1 cellular context compared by ENCODE assay signal in genomic region chr17:75749545-75750389, GRCh38.
TF ChIP-seq lines count a peak whose summit lies in the region.

No MANE protein-coding gene starts in this region.

TF ChIP-seq in K562, 482 proteins besides CTCF, POLR2A, EP300 and RAD21 (continued from another document and continues in another):
- TF ChIP-seq CBX1 (IDR thresholded peaks at IDR 0.05; ENCODE audit: low read depth): no peak
- peak in 1 of 2 experiments; percentile 29; a peak in 1 of 4 replicates for TF ChIP-seq MAZ (CRISPR knock-in tag; conservative IDR thresholded peaks at IDR 0.05 in 1 of 2, IDR thresholded peaks at IDR 0.05 in 1 of 2)
- no peak for TF ChIP-seq ZC3H8 (IDR thresholded peaks at IDR 0.05)
- peak; percentile 63; the same call in 1 of the 2 replicates for TF ChIP-seq XRCC5 (IDR thresholded peaks at IDR 0.05; ENCODE audit: low read depth, low read length)
- no peak for TF ChIP-seq ARID3A (IDR thresholded peaks at IDR 0.05; ENCODE audit: borderline replicate concordance, low read depth, low read length)
- no peak for TF ChIP-seq PCBP1 (IDR thresholded peaks at IDR 0.05; ENCODE audit: low read depth, low read length, poor library complexity, severe bottlenecking)
- TF ChIP-seq STAG1 (CRISPR knock-in tag; IDR thresholded peaks at IDR 0.05; ENCODE audit: borderline replicate concordance): peak; percentile 82; the same call in 1 of the 2 replicates
- TF ChIP-seq, protein P1, sequence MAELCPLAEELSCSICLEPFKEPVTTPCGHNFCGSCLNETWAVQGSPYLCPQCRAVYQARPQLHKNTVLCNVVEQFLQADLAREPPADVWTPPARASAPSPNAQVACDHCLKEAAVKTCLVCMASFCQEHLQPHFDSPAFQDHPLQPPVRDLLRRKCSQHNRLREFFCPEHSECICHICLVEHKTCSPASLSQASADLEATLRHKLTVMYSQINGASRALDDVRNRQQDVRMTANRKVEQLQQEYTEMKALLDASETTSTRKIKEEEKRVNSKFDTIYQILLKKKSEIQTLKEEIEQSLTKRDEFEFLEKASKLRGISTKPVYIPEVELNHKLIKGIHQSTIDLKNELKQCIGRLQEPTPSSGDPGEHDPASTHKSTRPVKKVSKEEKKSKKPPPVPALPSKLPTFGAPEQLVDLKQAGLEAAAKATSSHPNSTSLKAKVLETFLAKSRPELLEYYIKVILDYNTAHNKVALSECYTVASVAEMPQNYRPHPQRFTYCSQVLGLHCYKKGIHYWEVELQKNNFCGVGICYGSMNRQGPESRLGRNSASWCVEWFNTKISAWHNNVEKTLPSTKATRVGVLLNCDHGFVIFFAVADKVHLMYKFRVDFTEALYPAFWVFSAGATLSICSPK (IDR thresholded peaks at IDR 0.05; ENCODE audit: borderline replicate concordance): no peak
- no peak for TF ChIP-seq RFX5 (IDR thresholded peaks at IDR 0.05; ENCODE audit: low read depth, low read length)
- TF ChIP-seq MYNN (IDR thresholded peaks at IDR 0.05): no peak
- no peak for TF ChIP-seq MYNN (CRISPR knock-in tag; IDR thresholded peaks at IDR 0.05)
- TF ChIP-seq IRF2 (CRISPR knock-in tag; IDR thresholded peaks at IDR 0.05): no peak
- TF ChIP-seq, protein P2, sequence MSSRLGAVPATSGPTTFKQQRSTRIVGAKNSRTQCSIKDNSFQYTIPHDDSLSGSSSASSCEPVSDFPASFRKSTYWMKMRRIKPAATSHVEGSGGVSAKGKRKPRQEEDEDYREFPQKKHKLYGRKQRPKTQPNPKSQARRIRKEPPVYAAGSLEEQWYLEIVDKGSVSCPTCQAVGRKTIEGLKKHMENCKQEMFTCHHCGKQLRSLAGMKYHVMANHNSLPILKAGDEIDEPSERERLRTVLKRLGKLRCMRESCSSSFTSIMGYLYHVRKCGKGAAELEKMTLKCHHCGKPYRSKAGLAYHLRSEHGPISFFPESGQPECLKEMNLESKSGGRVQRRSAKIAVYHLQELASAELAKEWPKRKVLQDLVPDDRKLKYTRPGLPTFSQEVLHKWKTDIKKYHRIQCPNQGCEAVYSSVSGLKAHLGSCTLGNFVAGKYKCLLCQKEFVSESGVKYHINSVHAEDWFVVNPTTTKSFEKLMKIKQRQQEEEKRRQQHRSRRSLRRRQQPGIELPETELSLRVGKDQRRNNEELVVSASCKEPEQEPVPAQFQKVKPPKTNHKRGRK (tag; IDR thresholded peaks at IDR 0.05): no peak
- TF ChIP-seq HDAC8 (tag; IDR thresholded peaks at IDR 0.05): no peak
- no peak for TF ChIP-seq IRF1 (CRISPR knock-in tag; IDR thresholded peaks at IDR 0.05; ENCODE audit: borderline replicate concordance)
- TF ChIP-seq, protein P3, sequence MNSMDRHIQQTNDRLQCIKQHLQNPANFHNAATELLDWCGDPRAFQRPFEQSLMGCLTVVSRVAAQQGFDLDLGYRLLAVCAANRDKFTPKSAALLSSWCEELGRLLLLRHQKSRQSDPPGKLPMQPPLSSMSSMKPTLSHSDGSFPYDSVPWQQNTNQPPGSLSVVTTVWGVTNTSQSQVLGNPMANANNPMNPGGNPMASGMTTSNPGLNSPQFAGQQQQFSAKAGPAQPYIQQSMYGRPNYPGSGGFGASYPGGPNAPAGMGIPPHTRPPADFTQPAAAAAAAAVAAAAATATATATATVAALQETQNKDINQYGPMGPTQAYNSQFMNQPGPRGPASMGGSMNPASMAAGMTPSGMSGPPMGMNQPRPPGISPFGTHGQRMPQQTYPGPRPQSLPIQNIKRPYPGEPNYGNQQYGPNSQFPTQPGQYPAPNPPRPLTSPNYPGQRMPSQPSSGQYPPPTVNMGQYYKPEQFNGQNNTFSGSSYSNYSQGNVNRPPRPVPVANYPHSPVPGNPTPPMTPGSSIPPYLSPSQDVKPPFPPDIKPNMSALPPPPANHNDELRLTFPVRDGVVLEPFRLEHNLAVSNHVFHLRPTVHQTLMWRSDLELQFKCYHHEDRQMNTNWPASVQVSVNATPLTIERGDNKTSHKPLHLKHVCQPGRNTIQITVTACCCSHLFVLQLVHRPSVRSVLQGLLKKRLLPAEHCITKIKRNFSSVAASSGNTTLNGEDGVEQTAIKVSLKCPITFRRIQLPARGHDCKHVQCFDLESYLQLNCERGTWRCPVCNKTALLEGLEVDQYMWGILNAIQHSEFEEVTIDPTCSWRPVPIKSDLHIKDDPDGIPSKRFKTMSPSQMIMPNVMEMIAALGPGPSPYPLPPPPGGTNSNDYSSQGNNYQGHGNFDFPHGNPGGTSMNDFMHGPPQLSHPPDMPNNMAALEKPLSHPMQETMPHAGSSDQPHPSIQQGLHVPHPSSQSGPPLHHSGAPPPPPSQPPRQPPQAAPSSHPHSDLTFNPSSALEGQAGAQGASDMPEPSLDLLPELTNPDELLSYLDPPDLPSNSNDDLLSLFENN (IDR thresholded peaks at IDR 0.05; ENCODE audit: low read depth in 2 of 2, low read length in 2 of 2): no peak
- TF ChIP-seq, protein P4, sequence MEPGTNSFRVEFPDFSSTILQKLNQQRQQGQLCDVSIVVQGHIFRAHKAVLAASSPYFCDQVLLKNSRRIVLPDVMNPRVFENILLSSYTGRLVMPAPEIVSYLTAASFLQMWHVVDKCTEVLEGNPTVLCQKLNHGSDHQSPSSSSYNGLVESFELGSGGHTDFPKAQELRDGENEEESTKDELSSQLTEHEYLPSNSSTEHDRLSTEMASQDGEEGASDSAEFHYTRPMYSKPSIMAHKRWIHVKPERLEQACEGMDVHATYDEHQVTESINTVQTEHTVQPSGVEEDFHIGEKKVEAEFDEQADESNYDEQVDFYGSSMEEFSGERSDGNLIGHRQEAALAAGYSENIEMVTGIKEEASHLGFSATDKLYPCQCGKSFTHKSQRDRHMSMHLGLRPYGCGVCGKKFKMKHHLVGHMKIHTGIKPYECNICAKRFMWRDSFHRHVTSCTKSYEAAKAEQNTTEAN (CRISPR knock-in tag; IDR thresholded peaks at IDR 0.05): no peak
- no peak for TF ChIP-seq ASH1L (IDR thresholded peaks at IDR 0.05; ENCODE audit: borderline replicate concordance, low read depth, partially characterized antibody)
- TF ChIP-seq RERE (CRISPR knock-in tag; IDR thresholded peaks at IDR 0.05; ENCODE audit: borderline replicate concordance): no peak
- TF ChIP-seq TSC22D4 (tag; IDR thresholded peaks at IDR 0.05): no peak
- TF ChIP-seq PHB (CRISPR knock-in tag; IDR thresholded peaks at IDR 0.05): no peak
- TF ChIP-seq LCOR (CRISPR knock-in tag; IDR thresholded peaks at IDR 0.05): 0 out of 2 replicates have a peak, but pooled peaks have one; percentile 18
- TF ChIP-seq ZNF766 (CRISPR knock-in tag; conservative IDR thresholded peaks at IDR 0.05): no peak
- no peak for TF ChIP-seq PURB (CRISPR knock-in tag; IDR thresholded peaks at IDR 0.05; ENCODE audit: low read depth)
- TF ChIP-seq, protein P5, sequence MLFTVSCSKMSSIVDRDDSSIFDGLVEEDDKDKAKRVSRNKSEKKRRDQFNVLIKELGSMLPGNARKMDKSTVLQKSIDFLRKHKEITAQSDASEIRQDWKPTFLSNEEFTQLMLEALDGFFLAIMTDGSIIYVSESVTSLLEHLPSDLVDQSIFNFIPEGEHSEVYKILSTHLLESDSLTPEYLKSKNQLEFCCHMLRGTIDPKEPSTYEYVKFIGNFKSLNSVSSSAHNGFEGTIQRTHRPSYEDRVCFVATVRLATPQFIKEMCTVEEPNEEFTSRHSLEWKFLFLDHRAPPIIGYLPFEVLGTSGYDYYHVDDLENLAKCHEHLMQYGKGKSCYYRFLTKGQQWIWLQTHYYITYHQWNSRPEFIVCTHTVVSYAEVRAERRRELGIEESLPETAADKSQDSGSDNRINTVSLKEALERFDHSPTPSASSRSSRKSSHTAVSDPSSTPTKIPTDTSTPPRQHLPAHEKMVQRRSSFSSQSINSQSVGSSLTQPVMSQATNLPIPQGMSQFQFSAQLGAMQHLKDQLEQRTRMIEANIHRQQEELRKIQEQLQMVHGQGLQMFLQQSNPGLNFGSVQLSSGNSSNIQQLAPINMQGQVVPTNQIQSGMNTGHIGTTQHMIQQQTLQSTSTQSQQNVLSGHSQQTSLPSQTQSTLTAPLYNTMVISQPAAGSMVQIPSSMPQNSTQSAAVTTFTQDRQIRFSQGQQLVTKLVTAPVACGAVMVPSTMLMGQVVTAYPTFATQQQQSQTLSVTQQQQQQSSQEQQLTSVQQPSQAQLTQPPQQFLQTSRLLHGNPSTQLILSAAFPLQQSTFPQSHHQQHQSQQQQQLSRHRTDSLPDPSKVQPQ (CRISPR knock-in tag; IDR thresholded peaks at IDR 0.05; ENCODE audit: borderline replicate concordance): no peak
- no peak for TF ChIP-seq CCAR2 (IDR thresholded peaks at IDR 0.05; ENCODE audit: low read depth, low read length)
- TF ChIP-seq ESRRB (CRISPR knock-in tag; IDR thresholded peaks at IDR 0.05; ENCODE audit: borderline replicate concordance): no peak
- TF ChIP-seq AFF4 (CRISPR knock-in tag; IDR thresholded peaks at IDR 0.05): no peak
- no peak for TF ChIP-seq ZNF124 (CRISPR knock-in tag; IDR thresholded peaks at IDR 0.05)
- no peak for TF ChIP-seq ESRRA (IDR thresholded peaks at IDR 0.05; ENCODE audit: borderline replicate concordance, low read depth)
- TF ChIP-seq HMG20B (CRISPR knock-in tag; IDR thresholded peaks at IDR 0.05): no peak
